In the genomic region with DNA sequence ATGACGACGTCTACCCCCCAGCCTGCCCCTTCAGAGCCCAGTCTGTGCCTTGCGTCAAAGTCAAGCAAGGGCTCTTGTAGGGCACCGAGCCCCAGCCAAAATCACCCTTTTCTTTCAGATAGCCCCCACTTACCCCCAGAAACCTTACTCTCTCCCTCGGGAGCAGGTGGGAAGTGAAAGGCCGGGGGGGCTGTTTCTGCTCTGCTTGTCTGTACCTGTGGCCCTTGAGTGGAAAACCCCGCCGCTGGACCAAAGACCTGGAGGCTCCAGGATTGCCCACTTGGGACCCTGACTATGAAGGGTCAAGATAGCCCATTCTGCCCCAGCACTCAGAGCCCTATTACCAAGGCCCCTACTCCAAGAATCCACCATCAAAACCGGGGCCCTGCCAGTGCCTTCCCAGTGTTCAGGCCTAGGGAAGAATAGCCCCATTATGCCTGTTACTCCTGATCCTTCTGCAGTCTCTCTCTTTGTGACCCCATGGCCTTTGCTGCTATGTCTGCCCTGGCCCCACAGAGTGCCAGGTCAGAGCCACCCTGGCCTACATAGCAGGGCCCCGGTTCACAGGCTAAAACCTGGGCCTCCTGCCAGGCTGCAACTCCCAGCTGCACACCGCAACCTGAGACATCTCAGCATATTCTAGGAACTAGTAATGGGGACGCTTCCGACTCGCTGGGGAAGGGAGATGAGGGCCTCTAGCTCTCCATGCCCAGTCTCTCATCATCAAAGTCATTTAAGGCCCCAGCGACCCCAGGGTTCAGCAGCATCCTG, we compare ENCODE assay signal across 1 cellular context.
TF ChIP-seq lines count a peak whose summit lies in the region.

No MANE protein-coding gene starts in this region.

TF ChIP-seq in K562, 482 proteins besides CTCF, POLR2A, EP300 and RAD21 (continued from another document):
- TF ChIP-seq, protein P1, sequence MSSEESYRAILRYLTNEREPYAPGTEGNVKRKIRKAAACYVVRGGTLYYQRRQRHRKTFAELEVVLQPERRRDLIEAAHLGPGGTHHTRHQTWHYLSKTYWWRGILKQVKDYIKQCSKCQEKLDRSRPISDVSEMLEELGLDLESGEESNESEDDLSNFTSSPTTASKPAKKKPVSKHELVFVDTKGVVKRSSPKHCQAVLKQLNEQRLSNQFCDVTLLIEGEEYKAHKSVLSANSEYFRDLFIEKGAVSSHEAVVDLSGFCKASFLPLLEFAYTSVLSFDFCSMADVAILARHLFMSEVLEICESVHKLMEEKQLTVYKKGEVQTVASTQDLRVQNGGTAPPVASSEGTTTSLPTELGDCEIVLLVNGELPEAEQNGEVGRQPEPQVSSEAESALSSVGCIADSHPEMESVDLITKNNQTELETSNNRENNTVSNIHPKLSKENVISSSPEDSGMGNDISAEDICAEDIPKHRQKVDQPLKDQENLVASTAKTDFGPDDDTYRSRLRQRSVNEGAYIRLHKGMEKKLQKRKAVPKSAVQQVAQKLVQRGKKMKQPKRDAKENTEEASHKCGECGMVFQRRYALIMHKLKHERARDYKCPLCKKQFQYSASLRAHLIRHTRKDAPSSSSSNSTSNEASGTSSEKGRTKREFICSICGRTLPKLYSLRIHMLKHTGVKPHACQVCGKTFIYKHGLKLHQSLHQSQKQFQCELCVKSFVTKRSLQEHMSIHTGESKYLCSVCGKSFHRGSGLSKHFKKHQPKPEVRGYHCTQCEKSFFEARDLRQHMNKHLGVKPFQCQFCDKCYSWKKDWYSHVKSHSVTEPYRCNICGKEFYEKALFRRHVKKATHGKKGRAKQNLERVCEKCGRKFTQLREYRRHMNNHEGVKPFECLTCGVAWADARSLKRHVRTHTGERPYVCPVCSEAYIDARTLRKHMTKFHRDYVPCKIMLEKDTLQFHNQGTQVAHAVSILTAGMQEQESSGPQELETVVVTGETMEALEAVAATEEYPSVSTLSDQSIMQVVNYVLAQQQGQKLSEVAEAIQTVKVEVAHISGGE (CRISPR knock-in tag; IDR thresholded peaks at IDR 0.05), result 0 out of 6 replicates have a peak, but pooled peaks of 1 of the 3 experiments have one; percentile 16
- 0 out of 2 replicates have a peak, but pooled peaks have one; percentile 13 for TF ChIP-seq MTA3 (IDR thresholded peaks at IDR 0.05; ENCODE audit: borderline replicate concordance)
- 0 out of 2 replicates have a peak, but pooled peaks have one; percentile 26 for TF ChIP-seq GATA2 (CRISPR knock-in tag; IDR thresholded peaks at IDR 0.05)
- no peak for TF ChIP-seq ZNF224 (CRISPR knock-in tag; IDR thresholded peaks at IDR 0.05)
- no peak for TF ChIP-seq ZNF511 (CRISPR knock-in tag; IDR thresholded peaks at IDR 0.05)
- peak; percentile 3; the same call in 1 of the 2 replicates for TF ChIP-seq SREBF1 (IDR thresholded peaks at IDR 0.05; ENCODE audit: borderline replicate concordance, low read depth, low read length)
- peak; percentile 4; the same call in 1 of the 2 replicates for TF ChIP-seq ETV5 (CRISPR knock-in tag; IDR thresholded peaks at IDR 0.05; ENCODE audit: low read depth)
- no peak for TF ChIP-seq NR2F6 (CRISPR knock-in tag; IDR thresholded peaks at IDR 0.05)
- TF ChIP-seq ZFP36 (IDR thresholded peaks at IDR 0.05; ENCODE audit: low read depth, low read length, partially characterized antibody), result no peak
- TF ChIP-seq, protein P2, sequence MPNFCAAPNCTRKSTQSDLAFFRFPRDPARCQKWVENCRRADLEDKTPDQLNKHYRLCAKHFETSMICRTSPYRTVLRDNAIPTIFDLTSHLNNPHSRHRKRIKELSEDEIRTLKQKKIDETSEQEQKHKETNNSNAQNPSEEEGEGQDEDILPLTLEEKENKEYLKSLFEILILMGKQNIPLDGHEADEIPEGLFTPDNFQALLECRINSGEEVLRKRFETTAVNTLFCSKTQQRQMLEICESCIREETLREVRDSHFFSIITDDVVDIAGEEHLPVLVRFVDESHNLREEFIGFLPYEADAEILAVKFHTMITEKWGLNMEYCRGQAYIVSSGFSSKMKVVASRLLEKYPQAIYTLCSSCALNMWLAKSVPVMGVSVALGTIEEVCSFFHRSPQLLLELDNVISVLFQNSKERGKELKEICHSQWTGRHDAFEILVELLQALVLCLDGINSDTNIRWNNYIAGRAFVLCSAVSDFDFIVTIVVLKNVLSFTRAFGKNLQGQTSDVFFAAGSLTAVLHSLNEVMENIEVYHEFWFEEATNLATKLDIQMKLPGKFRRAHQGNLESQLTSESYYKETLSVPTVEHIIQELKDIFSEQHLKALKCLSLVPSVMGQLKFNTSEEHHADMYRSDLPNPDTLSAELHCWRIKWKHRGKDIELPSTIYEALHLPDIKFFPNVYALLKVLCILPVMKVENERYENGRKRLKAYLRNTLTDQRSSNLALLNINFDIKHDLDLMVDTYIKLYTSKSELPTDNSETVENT (CRISPR knock-in tag; IDR thresholded peaks at IDR 0.05), result 0 out of 2 replicates have a peak, but pooled peaks have one; percentile 30
- TF ChIP-seq, protein P3, sequence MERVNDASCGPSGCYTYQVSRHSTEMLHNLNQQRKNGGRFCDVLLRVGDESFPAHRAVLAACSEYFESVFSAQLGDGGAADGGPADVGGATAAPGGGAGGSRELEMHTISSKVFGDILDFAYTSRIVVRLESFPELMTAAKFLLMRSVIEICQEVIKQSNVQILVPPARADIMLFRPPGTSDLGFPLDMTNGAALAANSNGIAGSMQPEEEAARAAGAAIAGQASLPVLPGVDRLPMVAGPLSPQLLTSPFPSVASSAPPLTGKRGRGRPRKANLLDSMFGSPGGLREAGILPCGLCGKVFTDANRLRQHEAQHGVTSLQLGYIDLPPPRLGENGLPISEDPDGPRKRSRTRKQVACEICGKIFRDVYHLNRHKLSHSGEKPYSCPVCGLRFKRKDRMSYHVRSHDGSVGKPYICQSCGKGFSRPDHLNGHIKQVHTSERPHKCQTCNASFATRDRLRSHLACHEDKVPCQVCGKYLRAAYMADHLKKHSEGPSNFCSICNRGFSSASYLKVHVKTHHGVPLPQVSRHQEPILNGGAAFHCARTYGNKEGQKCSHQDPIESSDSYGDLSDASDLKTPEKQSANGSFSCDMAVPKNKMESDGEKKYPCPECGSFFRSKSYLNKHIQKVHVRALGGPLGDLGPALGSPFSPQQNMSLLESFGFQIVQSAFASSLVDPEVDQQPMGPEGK (CRISPR knock-in tag; IDR thresholded peaks at IDR 0.05; ENCODE audit: borderline replicate concordance), result no peak
- TF ChIP-seq ATF7 (IDR thresholded peaks at IDR 0.05), result 0 out of 2 replicates have a peak, but pooled peaks have one; percentile 26
- 0 out of 4 replicates have a peak, but pooled peaks of 1 of the 2 experiments have one; percentile 16 for TF ChIP-seq SRF (CRISPR knock-in tag; IDR thresholded peaks at IDR 0.05)
- TF ChIP-seq HOMEZ (CRISPR knock-in tag; IDR thresholded peaks at IDR 0.05), result peak; percentile 63; the same call in 1 of the 2 replicates
- 0 out of 2 replicates have a peak, but pooled peaks have one; percentile 35 for TF ChIP-seq E2F3 (CRISPR knock-in tag; IDR thresholded peaks at IDR 0.05)
- 0 out of 2 replicates have a peak, but pooled peaks have one; percentile 1 for TF ChIP-seq ARID2 (IDR thresholded peaks at IDR 0.05)
- TF ChIP-seq KLF16 (IDR thresholded peaks at IDR 0.05), result no peak
- TF ChIP-seq SMAD4 (CRISPR knock-in tag; conservative IDR thresholded peaks at IDR 0.05), result 0 out of 2 replicates have a peak, but pooled peaks have one; percentile 28
- TF ChIP-seq TRIM25 (IDR thresholded peaks at IDR 0.05; ENCODE audit: borderline replicate concordance), result peak; percentile 68; the same call in 1 of the 2 replicates
- TF ChIP-seq FOXM1 (IDR thresholded peaks at IDR 0.05; ENCODE audit: low read depth), result no peak
- peak; percentile 80; the same call in 1 of the 2 replicates for TF ChIP-seq FOXM1 (CRISPR knock-in tag; IDR thresholded peaks at IDR 0.05; ENCODE audit: low read depth)
